8 cellular contexts compared by ENCODE assay signal in the genomic region with DNA sequence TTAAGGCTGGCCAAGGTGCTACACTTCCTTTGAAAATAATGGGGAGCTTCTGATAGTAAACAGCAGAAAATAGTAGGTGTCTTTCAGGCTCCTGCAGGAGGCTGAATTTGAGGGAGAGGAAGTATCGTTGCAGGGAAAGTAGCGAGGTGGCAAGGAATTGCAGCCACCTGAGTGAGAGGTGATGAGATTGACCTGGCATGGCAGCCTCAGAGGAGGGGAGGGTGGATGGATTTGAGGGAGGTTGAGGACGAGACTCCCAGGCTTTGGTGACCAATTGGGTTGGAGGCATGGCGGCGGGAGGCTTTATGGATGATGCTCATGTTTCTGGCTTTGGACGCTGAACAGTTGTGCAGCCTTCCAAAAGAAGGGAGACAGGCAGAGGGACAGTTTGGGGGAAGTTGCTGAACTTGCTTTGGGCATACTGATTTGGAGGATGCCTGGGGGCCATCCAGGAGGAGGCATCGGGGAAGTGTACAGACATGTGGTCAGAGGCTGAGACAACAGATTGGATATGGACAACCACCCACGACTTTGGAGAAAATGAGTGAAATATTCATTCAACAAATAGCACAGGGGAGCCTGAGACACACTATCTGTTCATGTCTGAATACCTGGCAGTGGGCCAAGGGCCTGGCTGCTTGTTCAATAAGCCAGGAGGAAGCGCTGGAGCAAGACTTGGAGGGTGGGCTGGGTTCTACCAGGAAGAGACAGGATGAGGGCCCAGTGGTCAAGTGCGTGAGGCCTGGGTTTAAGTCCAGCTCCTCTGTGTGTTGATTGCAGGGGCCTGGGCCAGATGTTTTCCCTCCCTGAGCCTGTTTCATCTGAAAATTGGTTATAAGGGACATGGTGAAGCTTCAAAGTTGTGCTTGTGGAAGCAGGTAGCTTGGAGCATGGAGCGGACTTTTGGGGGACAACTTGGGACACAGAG.
DNase-seq lines count a peak whose midpoint lies in the region; ATAC-seq and TF ChIP-seq lines count a peak whose summit lies in the region.

No MANE protein-coding gene starts in this region.

- no peaks in the 10 kb centered on the region for H3K9me2 ChIP-seq in OCI-LY7 (ENCODE audit: insufficient read depth, low read length)

- DNase-seq in HuH-7 (ENCODE audit: low spot score) = peak; percentile 78
- peak; percentile 2 for DNase-seq in SK-N-MC (ENCODE audit: low read depth, low spot score)
- peak; percentile 70 to 98 for DNase-seq in cardiac muscle cell (ENCODE audit: low read depth in 1 of 2, low spot score in 1 of 2)
- no peak for DNase-seq in activated CD4-positive, CD25-positive, alpha-beta regulatory T cell (lab: John Stamatoyannopoulos, UW)
- no peak for DNase-seq in mesenteric fat pad (ENCODE audit: low spot score)
- no peak for DNase-seq in OCI-LY7 (ENCODE audit: low spot score)

- H2AFZ ChIP-seq in OCI-LY7 (ENCODE audit: low read length) = no peak overlapping the region

- H3K9ac ChIP-seq in SK-N-MC (ENCODE audit: insufficient read length) (no peak overlapping the region), skeletal muscle satellite cell (ENCODE audit: low read depth, low read length) (peak overlapping the region; percentile 82)

- H3K36me3 ChIP-seq in SK-N-MC (ENCODE audit: insufficient read depth, low read length) (no peaks in the 10 kb centered on the region), cardiac muscle cell (no peaks in the 10 kb centered on the region), skeletal muscle satellite cell (ENCODE audit: insufficient read depth, low read length) (no peaks in the 10 kb centered on the region), OCI-LY7 (ENCODE audit: insufficient read depth, low read length) (no peaks in the 10 kb centered on the region)

- no peak for ATAC-seq in GM19463 (IDR thresholded peaks at IDR 0.05; ENCODE audit: unreplicated experiment)

- H3K4me2 ChIP-seq in skeletal muscle satellite cell (ENCODE audit: low read length) = peak overlapping the region; percentile 27
- no peak overlapping the region for H3K4me2 ChIP-seq in OCI-LY7 (ENCODE audit: low read length)

- TF ChIP-seq CTCF in cardiac muscle cell (IDR thresholded peaks at IDR 0.05; ENCODE audit: low read depth, low read length) (no peak), OCI-LY7 (conservative IDR thresholded peaks at IDR 0.05; ENCODE audit: low read length) (no peak)

- H3K9me3 ChIP-seq in SK-N-MC (ENCODE audit: low read depth, low read length) = no peaks in the 10 kb centered on the region
- no peaks in the 10 kb centered on the region for H3K9me3 ChIP-seq in cardiac muscle cell (ENCODE audit: low read depth)
- no peaks in the 10 kb centered on the region for H3K9me3 ChIP-seq in skeletal muscle satellite cell (replicated peaks; ENCODE audit: low read length)
- H3K9me3 ChIP-seq in OCI-LY7 (ENCODE audit: low read length) = no peaks in the 10 kb centered on the region

- BruUV-seq in OCI-LY7 (replicated peaks; lab: Mats Ljungman, UMichigan) = no TSS peak

- H3K27ac ChIP-seq in SK-N-MC (0 out of 2 replicates have a peak overlapping the region, but pooled peaks have one; percentile 1), cardiac muscle cell (peak overlapping the region; percentile 22), OCI-LY7 (ENCODE audit: low read depth, low read length, poor library complexity, severe bottlenecking) (no peak overlapping the region)

- H3K27me3 ChIP-seq in cardiac muscle cell (no peaks in the 10 kb centered on the region), skeletal muscle satellite cell (ENCODE audit: control insufficient read depth, insufficient read depth, low read length) (no peaks in the 10 kb centered on the region)

- CTCF ChIA-PET in OCI-LY7 (lab: Charles Lee; ENCODE audit: unreplicated experiment) = no interaction called here

- H3K4me1 ChIP-seq in cardiac muscle cell (ENCODE audit: low read depth) (peaks cover 13% of the 10 kb centered on the region), skeletal muscle satellite cell (ENCODE audit: control insufficient read depth, insufficient read depth, low read length) (peaks cover 49% of the 10 kb centered on the region), OCI-LY7 (ENCODE audit: insufficient read depth, low read length, poor library complexity, severe bottlenecking) (peaks cover 7% of the 10 kb centered on the region)

- H4K20me1 ChIP-seq in OCI-LY7 (ENCODE audit: insufficient read depth, low read length) = no peaks in the 10 kb centered on the region

- POLR2A ChIA-PET in OCI-LY7 (lab: Charles Lee) = interaction anchor here (0.7 kb wide), 1 partner anchor 41 kb away, joined by 4 read pairs; no protein-coding TSS in a partner anchor

- no peaks in the 10 kb centered on the region for H3K79me2 ChIP-seq in OCI-LY7 (ENCODE audit: insufficient read depth, low read depth, low read length)

- intact Hi-C loops in OCI-LY7 (cut with micrococcal nuclease; ENCODE audit: unreplicated experiment) = no loop called here

- no peak overlapping the region for H3K4me3 ChIP-seq in SK-N-MC
- H3K4me3 ChIP-seq in cardiac muscle cell = no peak overlapping the region
- no peak overlapping the region for H3K4me3 ChIP-seq in skeletal muscle satellite cell (ENCODE audit: low read length)
- no peak overlapping the region for H3K4me3 ChIP-seq in OCI-LY7 (ENCODE audit: low read depth, low read length, poor library complexity, severe bottlenecking)

Comparison
In these comparisons a context has a peak if more than half of its experiments do, and no peak if none do; other contexts are left out.
1. DNase-seq: peak in HuH-7 (single experiment), SK-N-MC (single experiment) and cardiac muscle cell (2 of 2); none in activated CD4-positive, CD25-positive, alpha-beta regulatory T cell (0 of 4), mesenteric fat pad (single experiment) and OCI-LY7 (single experiment).